8 cellular contexts compared by ENCODE assay signal in genomic region chr21:36319767-36320420, GRCh38. TPM values are rescaled to one million over a fixed set of nuclear protein-coding genes. Genes with fewer than 3 reads are reported as not detected.
DNase-seq lines count a peak whose midpoint lies in the region; ATAC-seq, FAIRE-seq and TF ChIP-seq lines count a peak whose summit lies in the region.

MORC3 (plus strand) TSS chr21:36320197; CDS start chr21:36320265, 68 bp downstream.

- H4K20me1 ChIP-seq in HepG2 (ENCODE audit: insufficient read depth, low read length) = peaks cover 25% of the 10 kb centered on the region

- TF ChIP-seq CTCF in HepG2 (CRISPR knock-in tag; IDR thresholded peaks at IDR 0.05) = no peak

- H3K9me3 Mint-ChIP-seq in CD4-positive, CD25-positive, alpha-beta regulatory T cell = peaks cover 0 to 5% (median 0%) of the 10 kb centered on the region in 7 donors
- no peaks in the 10 kb centered on the region for H3K9me3 Mint-ChIP-seq in activated CD4-positive, alpha-beta memory T cell treated with anti-CD3 and anti-CD28 coated beads for 36 hours

- peak; percentile 97 for FAIRE-seq in HepG2 (lab: Jason Lieb, UNC)

- 3% methylated on average over 19 of the region's 59 CpGs for WGBS in HepG2 (ENCODE audit: low lambda C conversion rate)

- peaks cover 16% of the 10 kb centered on the region for H3K36me3 ChIP-seq in CD4-positive, CD25-positive, alpha-beta regulatory T cell (ENCODE audit: control insufficient read depth, insufficient read depth, low read length)
- 0 out of 5 replicates have a peak, but pooled peaks cover 0 to 7% of the 10 kb centered on the region in 2 experiments for H3K36me3 ChIP-seq in HepG2 (replicated peaks in 1 of 2; ENCODE audit: control insufficient read depth in 1 of 2, insufficient read depth in 2 of 2, low read length in 2 of 2)

- H2AFZ ChIP-seq in HepG2 (ENCODE audit: low read length) = peak within 1 kb of the TSS; percentile 84

- ATAC-seq in CD4-positive, CD25-positive, alpha-beta regulatory T cell (ENCODE audit: low read depth in 2 of 2) = peak; percentile 89 to 93
- ATAC-seq in GM19438 (IDR thresholded peaks at IDR 0.05; ENCODE audit: low read depth, unreplicated experiment) (peak; percentile 75), HG03575 (IDR thresholded peaks at IDR 0.05; ENCODE audit: extremely low read depth, insufficient number of reproducible peaks, low FRiP score, unreplicated experiment) (peak; percentile 71), HepG2 (peak; percentile 92)

- peaks cover 7% of the 10 kb centered on the region for H3K27me3 Mint-ChIP-seq in CD4-positive, CD25-positive, alpha-beta regulatory T cell
- H3K27me3 Mint-ChIP-seq in activated CD4-positive, alpha-beta memory T cell treated with anti-CD3 and anti-CD28 coated beads for 36 hours = no peaks in the 10 kb centered on the region

- peaks cover 10 to 46% (median 31%) of the 10 kb centered on the region in 4 donors for H3K4me1 Mint-ChIP-seq in CD4-positive, CD25-positive, alpha-beta regulatory T cell
- peaks cover 30% of the 10 kb centered on the region for H3K4me1 Mint-ChIP-seq in activated CD4-positive, alpha-beta memory T cell treated with anti-CD3 and anti-CD28 coated beads for 36 hours (ENCODE audit: low read depth)

- peak; percentile 95 to 99 (median 97) for DNase-seq in CD4-positive, CD25-positive, alpha-beta regulatory T cell
- DNase-seq in NCI-H82 treated with DMSO at 0.1 percent for 48 hours (lab: John Stamatoyannopoulos, UW; ENCODE audit: unreplicated experiment) (peak; percentile 96), dermis microvascular lymphatic vessel endothelial cell (ENCODE audit: low read depth in 2 of 2) (peak; percentile 98 to 99), HepG2 (ENCODE audit: low spot score) (peak; percentile 97)
- DNase-seq in activated CD4-positive, alpha-beta memory T cell treated with anti-CD3 and anti-CD28 coated beads for 36 hours = peak; percentile 99
- peak; percentile 98 for DNase-seq in stimulated activated CD4-positive, alpha-beta T cell treated with anti-CD3 and anti-CD28 coated beads, Interleukin-4, amount 100 ng/mL, for 1 hour

- H3K4me3 ChIP-seq in CD4-positive, CD25-positive, alpha-beta regulatory T cell (ENCODE audit: low read depth, low read length) = peak within 1 kb of the TSS; percentile 98
- H3K4me3 ChIP-seq in HepG2 (replicated peaks in 1 of 3; ENCODE audit: insufficient read depth in 1 of 3, low read depth in 2 of 3, low read length in 3 of 3) = peak within 1 kb of the TSS; percentile 82 to 99 (median 94)

- peak; percentile 86 to 93 for TF ChIP-seq POLR2A in HepG2 (IDR thresholded peaks at IDR 0.05; ENCODE audit: insufficient read depth in 1 of 2, low read depth in 2 of 2, low read length in 2 of 2)

- H3K4me2 ChIP-seq in HepG2 (ENCODE audit: low read depth, low read length) = peak within 1 kb of the TSS; percentile 96

- peak within 1 kb of the TSS; percentile 83 for H3K9ac ChIP-seq in HepG2 (ENCODE audit: insufficient read depth, low read depth, low read length)

- POLR2A ChIA-PET in activated CD4-positive, alpha-beta memory T cell treated with anti-CD3 and anti-CD28 coated beads for 36 hours (lab: Charles Lee) = interaction anchor here (0.6 to 2.4 kb wide), 18 partner anchors 9 to 1245 kb away, joined by 3 to 31 read pairs (median 4); partner anchors contain the start of genes CBR3, CHAF1B and SETD4
- POLR2A ChIA-PET in HepG2 (lab: Yijun Ruan, JAX) = interaction anchor here (0.6 to 2.3 kb wide), 25 partner anchors 11 to 1433 kb away, joined by 3 to 19 read pairs (median 4); partner anchors contain the start of gene DOP1B

- in situ Hi-C loops in HepG2 (cut with HindIII; ENCODE audit: extremely low pct_ligation_motif_present, low pct_unique_long_range_greater_than_20kb) = no loop called here

- H3K4me3 Mint-ChIP-seq in CD4-positive, CD25-positive, alpha-beta regulatory T cell = peak within 1 kb of the TSS; percentile 93 to 99 (median 96)
- H3K4me3 Mint-ChIP-seq in activated CD4-positive, alpha-beta memory T cell treated with anti-CD3 and anti-CD28 coated beads for 36 hours = peak within 1 kb of the TSS; percentile 90

- no peak for TF ChIP-seq RAD21 in HepG2 (CRISPR knock-in tag; IDR thresholded peaks at IDR 0.05)

- peak in 1 of 2 experiments; percentile 46; a peak in 1 of 4 replicates for TF ChIP-seq EP300 in HepG2 (IDR thresholded peaks at IDR 0.05; ENCODE audit: low read depth in 2 of 2, low read length in 2 of 2)
- no peak for TF ChIP-seq EP300 in HepG2 (CRISPR knock-in tag; IDR thresholded peaks at IDR 0.05; ENCODE audit: borderline replicate concordance)

- CTCF ChIA-PET in activated CD4-positive, alpha-beta memory T cell treated with anti-CD3 and anti-CD28 coated beads for 36 hours (lab: Charles Lee) = interaction anchor here (0.6 to 2.6 kb wide), 12 partner anchors 10 to 255 kb away, joined by 3 to 20 read pairs (median 4); no protein-coding TSS in a partner anchor
- CTCF ChIA-PET in HepG2 (lab: Yijun Ruan, JAX; ENCODE audit: low intra/inter-chr PET ratio, low total read pairs) = no interaction called here

- intact Hi-C loops in activated CD4-positive, alpha-beta memory T cell treated with anti-CD3 and anti-CD28 coated beads for 36 hours (cut with micrococcal nuclease) = loop anchor here (1.0 to 2.0 kb wide), 7 partner anchors 10 to 185 kb away; partner anchors contain the start of genes CBR3, CHAF1B and DOP1B
- intact Hi-C loops in HepG2 (cut with micrococcal nuclease; ENCODE audit: unreplicated experiment) = loop anchor here (1.0 to 10.0 kb wide), 2 partner anchors 55 to 65 kb away; partner anchors contain the start of gene CHAF1B

- peak within 1 kb of the TSS; percentile 91 for H3K27ac ChIP-seq in CD4-positive, CD25-positive, alpha-beta regulatory T cell (ENCODE audit: insufficient read depth, low read length, poor library complexity, severe bottlenecking)
- H3K27ac ChIP-seq in HepG2 (ENCODE audit: extremely low read length, insufficient read depth, low read length) = peak within 1 kb of the TSS; percentile 87

- peaks cover 11% of the 10 kb centered on the region for H3K36me3 Mint-ChIP-seq in CD4-positive, CD25-positive, alpha-beta regulatory T cell
- H3K36me3 Mint-ChIP-seq in activated CD4-positive, alpha-beta memory T cell treated with anti-CD3 and anti-CD28 coated beads for 36 hours = peaks cover 20% of the 10 kb centered on the region

- no TSS peak for BruUV-seq in HepG2 (replicated peaks; lab: Mats Ljungman, UMichigan)

- H3K27ac Mint-ChIP-seq in CD4-positive, CD25-positive, alpha-beta regulatory T cell = peak within 1 kb of the TSS; percentile 92 to 98 (median 97)
- peak within 1 kb of the TSS; percentile 97 for H3K27ac Mint-ChIP-seq in activated CD4-positive, alpha-beta memory T cell treated with anti-CD3 and anti-CD28 coated beads for 36 hours

- peaks cover 25% of the 10 kb centered on the region for H3K4me1 ChIP-seq in CD4-positive, CD25-positive, alpha-beta regulatory T cell (ENCODE audit: control insufficient read depth, insufficient read depth, low read length, poor library complexity, severe bottlenecking)
- peaks cover 46% of the 10 kb centered on the region for H3K4me1 ChIP-seq in HepG2 (ENCODE audit: insufficient read depth, low read length)

- H3K9me3 ChIP-seq in CD4-positive, CD25-positive, alpha-beta regulatory T cell (ENCODE audit: control insufficient read depth in 2 of 2, low read length in 2 of 2) = no peaks in the 10 kb centered on the region
- no peaks in the 10 kb centered on the region for H3K9me3 ChIP-seq in HepG2 (ENCODE audit: low read length)

- peaks cover 43% of the 10 kb centered on the region for H3K79me2 ChIP-seq in HepG2 (ENCODE audit: insufficient read depth, low read length)

- no peaks in the 10 kb centered on the region for H3K27me3 ChIP-seq in CD4-positive, CD25-positive, alpha-beta regulatory T cell (ENCODE audit: control insufficient read depth, insufficient read depth, low read length)
- H3K27me3 ChIP-seq in HepG2 (ENCODE audit: control insufficient read depth in 1 of 2, insufficient read depth in 2 of 2, low read length in 2 of 2) = peaks cover 0 to 5% of the 10 kb centered on the region in 2 experiments; a peak in 1 of 5 replicates

TF ChIP-seq in HepG2, 621 proteins besides CTCF, POLR2A, EP300 and RAD21 (continues in another document):
- TF ChIP-seq ZNF788 (CRISPR knock-in tag; IDR thresholded peaks at IDR 0.05; ENCODE audit: borderline replicate concordance) = peak; percentile 55; the same call in 1 of the 2 replicates
- TF ChIP-seq MED1 (CRISPR knock-in tag; IDR thresholded peaks at IDR 0.05) = peak; percentile 42

RNA-seq across cellular contexts. Expression of gene MORC3, which starts in this region (rescaled TPM):
- 68.2 TPM for total RNA-seq in CD4-positive, CD25-positive, alpha-beta regulatory T cell
- polyA plus RNA-seq in CD4-positive, CD25-positive, alpha-beta regulatory T cell = 10 to 100 TPM; 31.8 to 55.6 (median 44.6) TPM
- total RNA-seq in activated CD4-positive, alpha-beta memory T cell treated with anti-CD3 and anti-CD28 coated beads for 36 hours = 10 to 100 TPM; 27.7 to 30.0 TPM
- total RNA-seq in dermis microvascular lymphatic vessel endothelial cell (24.4 and 27.6 TPM in 2 replicates), HepG2 (2016; rRNA removed; fragmentation: Illumina TruSeq; extraction: Trizol) (19.5 and 25.5 TPM in 2 replicates)
- 22.1 and 25.4 TPM in 2 replicates for total RNA-seq in HepG2 (2016; cell fraction: cytosol; rRNA removed; fragmentation: Illumina TruSeq; extraction: Trizol; ENCODE audit: low read depth)
- 19.4 and 23.7 TPM in 2 replicates for total RNA-seq in HepG2 (2016; cell fraction: insoluble cytoplasmic fraction; rRNA removed; fragmentation: Illumina TruSeq; extraction: Trizol)
- total RNA-seq in HepG2 (2016; cell fraction: membrane; rRNA removed; fragmentation: Illumina TruSeq; extraction: Trizol) = 9.6 and 12.3 TPM in 2 replicates
- total RNA-seq in HepG2 (2016; cell fraction: nucleus; rRNA removed; fragmentation: Illumina TruSeq; extraction: Trizol) = 20.4 and 25.7 TPM in 2 replicates
- polyA plus RNA-seq in HepG2 (2011; rRNA removed) = 10.8 and 12.9 TPM in 2 replicates
- 4.4 and 7.8 TPM in 2 replicates for polyA plus RNA-seq in HepG2 (2011; cell fraction: cytosol; rRNA removed)
- 8.4 and 10.1 TPM in 2 replicates for polyA plus RNA-seq in HepG2 (2011; cell fraction: nucleus; rRNA removed)
- 13.5 and 17.9 TPM in 2 replicates for polyA plus RNA-seq in HepG2 (2012)
- 0.28 and 0.52 TPM in 2 replicates for polyA plus RNA-seq in HepG2 (2016; cell fraction: cytosol; fragmentation: Illumina TruSeq; extraction: Trizol; ENCODE audit: low read depth)
- polyA plus RNA-seq in HepG2 (2016; cell fraction: insoluble cytoplasmic fraction; fragmentation: Illumina TruSeq; extraction: Trizol; ENCODE audit: low read depth) = 15.7 and 17.3 TPM in 2 replicates
- polyA plus RNA-seq in HepG2 (2016; cell fraction: membrane; fragmentation: Illumina TruSeq; extraction: Trizol; ENCODE audit: low read depth) = 1.4 and 1.6 TPM in 2 replicates
- polyA plus RNA-seq in HepG2 (2016; cell fraction: nucleus; fragmentation: Illumina TruSeq; extraction: Trizol; ENCODE audit: insufficient read depth, low read depth) = 23.6 and 24.6 TPM in 2 replicates
- polyA minus RNA-seq in HepG2 (2011; rRNA and poly(A)+ RNA removed; ENCODE audit: low replicate concordance) = 7.7 and 8.0 TPM in 2 replicates
- polyA minus RNA-seq in HepG2 (2011; cell fraction: cytosol; rRNA and poly(A)+ RNA removed) = 15.5 and 16.1 TPM in 2 replicates
- polyA minus RNA-seq in HepG2 (2011; cell fraction: nucleus; rRNA and poly(A)+ RNA removed) = 45.3 and 49.9 TPM in 2 replicates

Comparison
In these comparisons a context has a peak if more than half of its experiments do, and no peak if none do; other contexts are left out.
1. Peak in every context shown above with its lines: DNase-seq, ATAC-seq, H3K4me3 ChIP-seq and H3K27ac ChIP-seq.